ENCODE assay signal across 2 cellular contexts in the genomic region with DNA sequence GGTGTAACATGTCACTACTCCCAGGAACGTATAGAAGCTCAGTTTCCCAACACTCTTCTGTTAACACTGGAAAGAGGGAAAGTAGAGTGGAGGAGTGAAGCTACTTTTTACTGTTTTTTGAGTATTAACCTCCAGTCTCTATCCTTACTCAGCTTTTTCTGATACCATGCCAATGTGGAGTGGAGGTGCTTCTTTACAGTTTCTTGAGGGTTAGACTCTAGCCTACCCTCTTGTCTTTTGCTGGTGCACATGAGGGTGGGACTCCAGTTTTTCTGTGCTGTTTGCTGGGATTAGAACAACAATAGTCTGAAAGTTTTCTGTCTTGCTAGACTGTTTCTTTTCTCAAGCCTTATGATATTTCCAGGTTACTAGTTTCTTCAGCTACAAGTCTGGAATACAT.
TF ChIP-seq lines count a peak whose summit lies in the region.

No MANE protein-coding gene starts in this region.

TF ChIP-seq in IMR-90, 13 proteins besides CTCF, POLR2A, EP300 and RAD21:
- TF ChIP-seq NFE2L2 (IDR thresholded peaks at IDR 0.05; ENCODE audit: low read depth, low read length) (no peak), FOS (IDR thresholded peaks at IDR 0.05; ENCODE audit: low read depth, low read length) (no peak)

TF ChIP-seq in H1, 55 proteins besides CTCF, POLR2A, EP300 and RAD21:
- no peak for TF ChIP-seq FOSL1 (IDR thresholded peaks at IDR 0.05; ENCODE audit: insufficient read depth, low read depth, low read length)
- TF ChIP-seq KDM1A (IDR thresholded peaks at IDR 0.05; ENCODE audit: borderline replicate concordance, low read length) = no peak
- no peak for TF ChIP-seq CHD1 (IDR thresholded peaks at IDR 0.05; ENCODE audit: low read depth, low read length)
- TF ChIP-seq RNF2 (IDR thresholded peaks at IDR 0.05; ENCODE audit: borderline replicate concordance, low read depth, low read length, missing control alignments, poor library complexity, severe bottlenecking) = no peak
- TF ChIP-seq KDM5A (IDR thresholded peaks at IDR 0.05; ENCODE audit: low read length) = no peak
- no peak for TF ChIP-seq POLR2AphosphoS5 (IDR thresholded peaks at IDR 0.05; ENCODE audit: low read depth, low read length)
- no peak for TF ChIP-seq SP1 (IDR thresholded peaks at IDR 0.05; ENCODE audit: low read depth, low read length)
- no peak for TF ChIP-seq NRF1 (IDR thresholded peaks at IDR 0.05; ENCODE audit: low read depth, low read length)
- no peak for TF ChIP-seq CHD2 (IDR thresholded peaks at IDR 0.05; ENCODE audit: low read length)
- TF ChIP-seq TBP (IDR thresholded peaks at IDR 0.05; ENCODE audit: low read depth, low read length) = no peak
- TF ChIP-seq BCL11A (IDR thresholded peaks at IDR 0.05; ENCODE audit: low read depth in 2 of 2, low read length in 2 of 2) = no peak
- no peak for TF ChIP-seq TAF1 (IDR thresholded peaks at IDR 0.05; ENCODE audit: low read depth, low read length)
- TF ChIP-seq BRCA1 (IDR thresholded peaks at IDR 0.05; ENCODE audit: low read depth, low read length) = no peak
- no peak for TF ChIP-seq NANOG (IDR thresholded peaks at IDR 0.05; ENCODE audit: insufficient read depth, low read depth, low read length, poor library complexity, severe bottlenecking)
- no peak for TF ChIP-seq CREB1 (IDR thresholded peaks at IDR 0.05)
